22 cellular contexts compared by ENCODE assay signal in genomic region chr10:104485632-104486031, GRCh38.
DNase-seq lines count a peak whose midpoint lies in the region; ATAC-seq and TF ChIP-seq lines count a peak whose summit lies in the region.
"Had no signal": no experiment of that assay in that cellular context is flagged by ENCODE, and none has a peak within 500 bp of the region (broad histone marks: within the 10 kb centered on the region; RNA-seq: fewer than 3 reads in every experiment).

No MANE protein-coding gene starts in this region.

- ATAC-seq in HG03354 (IDR thresholded peaks at IDR 0.05; ENCODE audit: poor library complexity, severe bottlenecking, unreplicated experiment): peak; percentile 45
- ATAC-seq in HG03097 (IDR thresholded peaks at IDR 0.05; ENCODE audit: low FRiP score, unreplicated experiment): no peak
- ATAC-seq in GM21390 (IDR thresholded peaks at IDR 0.05; ENCODE audit: unreplicated experiment): no peak
- ATAC-seq: activated CD4-positive, CD25-positive, alpha-beta regulatory T cell treated with anti-CD3 and anti-CD28 coated beads, Interleukin-2, amount 50 U/mL, for 24 hours; stimulated activated naive B cell treated with anti-CD40 and anti-IgM and Interleukin-4, amounts not matched to agents 10 μg/mL and 1 μg/mL and 100 μg/mL, for 72 hours had no signal

- peak; percentile 29 for TF ChIP-seq CTCF in GM12865 (IDR thresholded peaks at IDR 0.05; ENCODE audit: insufficient read depth, low read depth, low read length, missing control alignments)
- TF ChIP-seq CTCF in cardiac fibroblast (IDR thresholded peaks at IDR 0.05; ENCODE audit: low read depth, low read length): peak; percentile 11
- TF ChIP-seq CTCF in neural progenitor cell (IDR thresholded peaks at IDR 0.05): peak; percentile 45

- H3K79me2 ChIP-seq in neural progenitor cell (ENCODE audit: low read depth): no peaks in the 10 kb centered on the region

- H3K4me3 Mint-ChIP-seq in neural progenitor cell: no peak overlapping the region
- H3K4me3 Mint-ChIP-seq: stimulated activated naive B cell treated with anti-CD40 and anti-IgM and Interleukin-4, amounts not matched to agents 10 μg/mL and 1 μg/mL and 100 μg/mL, for 72 hours had no signal

- H4K20me1 ChIP-seq in neural progenitor cell (ENCODE audit: low read depth): no peaks in the 10 kb centered on the region

- H3F3A ChIP-seq in neural progenitor cell (ENCODE audit: low read depth): peaks cover 24% of the 10 kb centered on the region

- H3K27me3 ChIP-seq in neural progenitor cell: no peaks in the 10 kb centered on the region
- H3K27me3 ChIP-seq: adrenal gland, transverse colon had no signal

- no peaks in the 10 kb centered on the region for H3K9me3 ChIP-seq in neural progenitor cell (ENCODE audit: low read depth)
- H3K9me3 ChIP-seq: adrenal gland, transverse colon had no signal

- no peak for DNase-seq in GM12865 (ENCODE audit: low read depth)
- DNase-seq in cardiac fibroblast (ENCODE audit: low read depth in 2 of 2): no peak
- DNase-seq in neural progenitor cell (ENCODE audit: low spot score): peak; percentile 25
- no peak for DNase-seq in inferior parietal cortex (ENCODE audit: extremely low spot score)
- no peak for DNase-seq in H4 (ENCODE audit: low spot score)
- DNase-seq: adrenal gland; EL; foreskin fibroblast; KBM-7; NCI-H1417 treated with DMSO at 0.1 percent for 48 hours; NCI-H446; posterior cingulate gyrus; SHP77; stimulated activated CD4-positive, alpha-beta T cell treated with anti-CD3 and anti-CD28 coated beads, Interleukin-12 subunit alpha, Interleukin-12 subunit beta, amount 100 ng/mL, for 4 hours; stimulated activated naive B cell treated with anti-CD40 and anti-IgM and Interleukin-4, amounts not matched to agents 10 μg/mL and 1 μg/mL and 100 μg/mL, for 72 hours; T-helper 2 cell; transverse colon had no signal

- peaks cover 5% of the 10 kb centered on the region for H3K27me3 Mint-ChIP-seq in neural progenitor cell (ENCODE audit: insufficient read depth, low read depth)

- H3K27ac Mint-ChIP-seq in neural progenitor cell: no peak overlapping the region
- H3K27ac Mint-ChIP-seq: stimulated activated naive B cell treated with anti-CD40 and anti-IgM and Interleukin-4, amounts not matched to agents 10 μg/mL and 1 μg/mL and 100 μg/mL, for 72 hours had no signal

- H3K9ac ChIP-seq in neural progenitor cell: no peak overlapping the region

- H3K4me1 Mint-ChIP-seq in neural progenitor cell: peaks cover 20% of the 10 kb centered on the region
- H3K4me1 Mint-ChIP-seq: stimulated activated naive B cell treated with anti-CD40 and anti-IgM and Interleukin-4, amounts not matched to agents 10 μg/mL and 1 μg/mL and 100 μg/mL, for 72 hours had no signal

- no peaks in the 10 kb centered on the region for H3K36me3 Mint-ChIP-seq in neural progenitor cell
- H3K36me3 Mint-ChIP-seq: stimulated activated naive B cell treated with anti-CD40 and anti-IgM and Interleukin-4, amounts not matched to agents 10 μg/mL and 1 μg/mL and 100 μg/mL, for 72 hours had no signal

- H3K4me2 ChIP-seq in neural progenitor cell: no peak overlapping the region

- no peaks in the 10 kb centered on the region for H3K9me3 Mint-ChIP-seq in neural progenitor cell

- H3K27ac ChIP-seq in neural progenitor cell: no peak overlapping the region
- H3K27ac ChIP-seq: adrenal gland, HL-60, transverse colon had no signal

- H3K36me3 ChIP-seq in neural progenitor cell: no peaks in the 10 kb centered on the region
- H3K36me3 ChIP-seq: adrenal gland, transverse colon had no signal

- H2AFZ ChIP-seq in neural progenitor cell (replicated peaks): peak overlapping the region; percentile 12

- H3K4me3 ChIP-seq in GM12865 (ENCODE audit: low read depth, low read length): no peak overlapping the region
- H3K4me3 ChIP-seq in cardiac fibroblast (replicated peaks in 1 of 2; ENCODE audit: low read depth in 2 of 2, low read length in 2 of 2): no peak overlapping the region
- H3K4me3 ChIP-seq in neural progenitor cell: no peak overlapping the region
- H3K4me3 ChIP-seq: adrenal gland, transverse colon had no signal

- H3K4me1 ChIP-seq in neural progenitor cell: peaks cover 15% of the 10 kb centered on the region
- H3K4me1 ChIP-seq: adrenal gland, transverse colon had no signal
